In the genomic region with DNA sequence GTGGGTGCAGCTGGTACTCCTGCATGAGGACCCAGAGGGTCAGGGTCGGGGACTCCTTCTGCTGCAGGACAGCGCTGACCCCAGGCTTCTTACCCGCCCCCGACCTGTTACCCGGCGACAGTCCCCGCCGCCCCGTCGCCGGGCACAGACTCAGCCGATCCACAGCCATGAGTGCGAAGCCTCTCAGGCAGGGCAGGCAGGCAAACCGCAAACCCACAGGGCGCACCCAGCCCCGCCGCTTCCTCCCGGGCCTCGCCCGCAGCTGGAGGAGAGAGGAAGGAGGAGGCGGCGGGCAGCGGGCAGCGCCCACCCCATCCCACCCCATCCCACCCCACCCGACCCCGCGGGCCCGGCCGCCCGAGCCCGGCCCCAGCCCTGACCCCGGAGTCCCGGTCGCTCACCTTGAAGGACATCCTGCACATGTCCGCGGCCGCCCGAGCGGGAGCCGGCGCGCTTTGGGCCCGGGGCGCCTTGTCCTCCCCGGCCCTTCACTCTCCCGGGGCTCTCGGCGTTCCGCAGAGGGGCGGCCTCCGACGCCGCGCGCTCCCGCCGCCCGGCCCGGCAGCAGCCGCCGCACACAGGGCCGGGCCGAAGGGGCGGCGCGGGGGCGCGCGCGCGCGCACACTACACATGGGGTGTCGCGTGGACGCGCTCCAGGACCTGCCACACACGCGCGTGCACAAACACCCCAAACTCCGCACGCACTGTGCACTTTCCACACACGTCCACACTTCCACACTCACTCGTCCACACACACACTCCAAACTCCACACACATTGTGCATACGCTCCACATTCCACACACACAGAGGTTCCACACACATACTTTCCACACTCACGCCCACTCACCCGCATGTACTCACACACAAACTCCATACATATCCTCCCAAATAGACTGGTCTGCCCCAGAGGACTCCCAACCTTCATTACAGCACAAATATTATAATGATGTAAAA, we compare ENCODE assay signal across 8 cellular contexts. TPM values are rescaled to one million over a fixed set of nuclear protein-coding genes. Genes with fewer than 3 reads are reported as not detected.
DNase-seq lines count a peak whose midpoint lies in the region; ATAC-seq and TF ChIP-seq lines count a peak whose summit lies in the region.

A gene with protein sequence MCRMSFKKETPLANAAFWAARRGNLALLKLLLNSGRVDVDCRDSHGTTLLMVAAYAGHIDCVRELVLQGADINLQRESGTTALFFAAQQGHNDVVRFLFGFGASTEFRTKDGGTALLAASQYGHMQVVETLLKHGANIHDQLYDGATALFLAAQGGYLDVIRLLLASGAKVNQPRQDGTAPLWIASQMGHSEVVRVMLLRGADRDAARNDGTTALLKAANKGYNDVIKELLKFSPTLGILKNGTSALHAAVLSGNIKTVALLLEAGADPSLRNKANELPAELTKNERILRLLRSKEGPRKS (minus strand): TSS at position 603 of the 955 bp plus-strand sequence. CDS start 181 bp downstream, at position 422.

- H3K27me3 ChIP-seq in muscle layer of colon (ENCODE audit: control insufficient read depth in 1 of 2, insufficient read depth in 2 of 2, low read length in 2 of 2) = peaks cover 17 to 21% of the 10 kb centered on the region in 2 donors

- no peaks in the 10 kb centered on the region for H3K36me3 ChIP-seq in muscle layer of colon (ENCODE audit: insufficient read depth, low read length)

- no peak for TF ChIP-seq CTCF in NB4 (IDR thresholded peaks at IDR 0.05; ENCODE audit: low read depth, low read length)
- no peak for TF ChIP-seq CTCF in epithelial cell of proximal tubule (conservative IDR thresholded peaks at IDR 0.05; ENCODE audit: low read depth, low read length)

- DNase-seq in NB4 (ENCODE audit: low read depth) = peak; percentile 72
- peak; percentile 74 for DNase-seq in activated CD8-positive, alpha-beta memory T cell treated with anti-CD3 and anti-CD28 coated beads, Interleukin-2, amount 50 U/mL, for 48 hours
- no peak for DNase-seq in epithelial cell of proximal tubule (ENCODE audit: low read depth)
- DNase-seq in stimulated activated naive CD8-positive, alpha-beta T cell treated with anti-CD3 and anti-CD28 coated beads, Interleukin-15, Interleukin-2, amounts not matched to agents 100 U/mL and 50 U/mL, for 24 hours = peak; percentile 52

- no peak within 1 kb of the TSS for H3K9ac ChIP-seq in muscle layer of colon (ENCODE audit: low read length)

- peak; percentile 56 for ATAC-seq in GM18505 (IDR thresholded peaks at IDR 0.05; ENCODE audit: unreplicated experiment)
- ATAC-seq in stimulated activated naive CD8-positive, alpha-beta T cell treated with anti-CD3 and anti-CD28 coated beads, Interleukin-15, Interleukin-2, amounts not matched to agents 100 U/mL and 50 U/mL, for 24 hours = peak; percentile 77
- ATAC-seq in GM21576 (IDR thresholded peaks at IDR 0.05; ENCODE audit: unreplicated experiment) = no peak
- no peak for ATAC-seq in GM18502 (IDR thresholded peaks at IDR 0.05; ENCODE audit: poor library complexity, unreplicated experiment)

- no peak within 1 kb of the TSS for H3K27ac ChIP-seq in muscle layer of colon (ENCODE audit: low read depth, low read length)

- TF ChIP-seq POLR2A in GM18505 (IDR thresholded peaks at IDR 0.05; ENCODE audit: borderline replicate concordance, extremely low read depth, insufficient read depth, insufficient read length) (no peak), NB4 (IDR thresholded peaks at IDR 0.05; ENCODE audit: extremely low read depth, insufficient read length) (no peak)

- H3K9me3 ChIP-seq in muscle layer of colon (ENCODE audit: low read length) = no peaks in the 10 kb centered on the region

- peak within 1 kb of the TSS; percentile 55 for H3K4me3 ChIP-seq in NB4 (ENCODE audit: low read depth, low read length)
- H3K4me3 ChIP-seq in epithelial cell of proximal tubule (ENCODE audit: low read depth, low read length) = peak within 1 kb of the TSS; percentile 48
- H3K4me3 ChIP-seq in muscle layer of colon (ENCODE audit: low read depth in 1 of 2, low read length in 2 of 2) = peak within 1 kb of the TSS; percentile 21 to 67

- H3K4me1 ChIP-seq in muscle layer of colon (ENCODE audit: insufficient read depth, low read length) = peaks cover 7% of the 10 kb centered on the region

RNA-seq across cellular contexts. Expression of the gene that starts here (rescaled TPM):
- 1.2 and 2.7 TPM in 2 replicates for total RNA-seq in epithelial cell of proximal tubule

Comparison
In these comparisons a context has a peak if more than half of its experiments do, and no peak if none do; other contexts are left out.
1. ATAC-seq: peak in GM18505 (single experiment) and stimulated activated naive CD8-positive, alpha-beta T cell treated with anti-CD3 and anti-CD28 coated beads, Interleukin-15, Interleukin-2, amounts not matched to agents 100 U/mL and 50 U/mL, for 24 hours (single experiment); none in GM21576 (single experiment) and GM18502 (single experiment).
2. Peak in every context shown above with its lines, with median percentiles within 50 percentile points of each other: H3K4me3 ChIP-seq.